In genomic region chr13:33446821-33447481, GRCh38 we compare ENCODE assay signal across 13 cellular contexts.
DNase-seq lines count a peak whose midpoint lies in the region; ATAC-seq and TF ChIP-seq lines count a peak whose summit lies in the region.
"Had no signal": no experiment of that assay in that cellular context is flagged by ENCODE, and none has a peak within 500 bp of the region (broad histone marks: within the 10 kb centered on the region; RNA-seq: fewer than 3 reads in every experiment).

No MANE protein-coding gene starts in this region.

- DNase-seq in NCI-H2196 (lab: John Stamatoyannopoulos, UW; ENCODE audit: unreplicated experiment) (peak; percentile 15), NCI-H2196 treated with DMSO at 0.1 percent for 48 hours (lab: John Stamatoyannopoulos, UW; ENCODE audit: unreplicated experiment) (no peak), foreskin melanocyte (peak; percentile 93), tibial nerve (ENCODE audit: low spot score in 2 of 2) (no peak), NCI-H2107 treated with DMSO at 0.1 percent for 48 hours (lab: John Stamatoyannopoulos, UW; ENCODE audit: unreplicated experiment) (no peak), cardiac septum (ENCODE audit: low spot score) (no peak)
- DNase-seq: activated CD4-positive, alpha-beta T cell treated with anti-CD3 and anti-CD28 coated beads for 1 hour; transverse colon had no signal

- H3K27me3 ChIP-seq in tibial nerve = no peaks in the 10 kb centered on the region
- H3K27me3 ChIP-seq: transverse colon had no signal

- intact Hi-C loops in cardiac septum (cut with DNase I) = no loop called here

- TF ChIP-seq CTCF in VCaP (conservative IDR thresholded peaks at IDR 0.05) (no peak), tibial nerve (IDR thresholded peaks at IDR 0.05) (no peak)

- no peak for TF ChIP-seq EP300 in tibial nerve (IDR thresholded peaks at IDR 0.05)

- H3K36me3 ChIP-seq in tibial nerve = no peaks in the 10 kb centered on the region
- H3K36me3 ChIP-seq: transverse colon had no signal

- 34 to 38% methylated on average over 4 of the region's 4 CpGs for WGBS in tibial nerve, 2 donors

- H3K9me3 ChIP-seq in tibial nerve = no peaks in the 10 kb centered on the region
- H3K9me3 ChIP-seq: transverse colon had no signal

- H3K4me3 ChIP-seq in tibial nerve = no peak overlapping the region
- H3K4me3 ChIP-seq: transverse colon had no signal

- no peak for TF ChIP-seq POLR2A in tibial nerve (IDR thresholded peaks at IDR 0.05)

- H3K27ac ChIP-seq in VCaP (peak overlapping the region; percentile 85), tibial nerve (peak overlapping the region in 3 of 4 donors; percentile 22 to 38 (median 37))
- H3K27ac ChIP-seq: transverse colon had no signal

- ATAC-seq in HG02798 (IDR thresholded peaks at IDR 0.05; ENCODE audit: poor library complexity, unreplicated experiment) = no peak
- ATAC-seq: activated naive CD4-positive, alpha-beta T cell treated with anti-CD3 and anti-CD28 coated beads, Interleukin-2, amount 50 U/mL, for 72 hours; left lobe of liver; natural killer cell treated with Interleukin-12 subunit alpha and Interleukin-12 subunit beta and Interleukin-15 and Interleukin-18, amount 100 ng/mL, for 72 hours had no signal

- peaks cover 0 to 16% (median 4%) of the 10 kb centered on the region in 4 donors for H3K4me1 ChIP-seq in tibial nerve

Comparison
In these comparisons a context has a peak if more than half of its experiments do, and no peak if none do; other contexts are left out.
1. DNase-seq: peak in NCI-H2196 (single experiment) and foreskin melanocyte (single experiment); none in NCI-H2196 treated with DMSO at 0.1 percent for 48 hours (single experiment), tibial nerve (0 of 2), NCI-H2107 treated with DMSO at 0.1 percent for 48 hours (single experiment) and cardiac septum (single experiment).